ENCODE assay signal across 1 cellular context in genomic region chr4:150976478-150977118, GRCh38.
TF ChIP-seq lines count a peak whose summit lies in the region.

No MANE protein-coding gene starts in this region.

TF ChIP-seq in K562, 482 proteins besides CTCF, POLR2A, EP300 and RAD21 (continued from another document):
- TF ChIP-seq ZBTB33 (CRISPR knock-in tag; IDR thresholded peaks at IDR 0.05) = peak; percentile 79
- 0 out of 2 replicates have a peak, but pooled peaks have one; percentile 34 for TF ChIP-seq MEF2A (IDR thresholded peaks at IDR 0.05; ENCODE audit: control insufficient read depth, low read depth, low read length)
- 0 out of 2 replicates have a peak, but pooled peaks have one; percentile 23 for TF ChIP-seq SMARCA5 (IDR thresholded peaks at IDR 0.05)
- no peak for TF ChIP-seq MTA2 (IDR thresholded peaks at IDR 0.05; ENCODE audit: low read depth)
- no peak for TF ChIP-seq ZNF12 (CRISPR knock-in tag; IDR thresholded peaks at IDR 0.05)
- peak in 1 of 2 experiments; percentile 78; a peak in 1 of 4 replicates for TF ChIP-seq MLLT1 (IDR thresholded peaks at IDR 0.05)
- no peak for TF ChIP-seq TAF15 (IDR thresholded peaks at IDR 0.05; ENCODE audit: low read depth, low read length)
- no peak for TF ChIP-seq NEUROD1 (IDR thresholded peaks at IDR 0.05; ENCODE audit: borderline replicate concordance, low read depth, low read length, partially characterized antibody)
- peak in 1 of 2 experiments; percentile 64; a peak in 1 of 4 replicates for TF ChIP-seq FOXA3 (CRISPR knock-in tag; conservative IDR thresholded peaks at IDR 0.05 in 1 of 2, IDR thresholded peaks at IDR 0.05 in 1 of 2)
TF ChIP-seq in K562: peak in this region for 10.
